1 cellular context compared by ENCODE assay signal in genomic region chr20:10466855-10467254, GRCh38.
A peak's percentile ranks its signal among the peaks of the same experiment; 100 is the strongest.
TF ChIP-seq lines count a peak whose summit lies in the region.

No MANE protein-coding gene starts in this region.

TF ChIP-seq in H1, 55 proteins besides CTCF, POLR2A, EP300 and RAD21:
- TF ChIP-seq CHD7 (IDR thresholded peaks at IDR 0.05; ENCODE audit: insufficient replicate concordance, low read length) (peak; percentile 78), NANOG (IDR thresholded peaks at IDR 0.05; ENCODE audit: insufficient read depth, low read depth, low read length, poor library complexity, severe bottlenecking) (peak; percentile 33), KDM4A (IDR thresholded peaks at IDR 0.05; ENCODE audit: low read depth, low read length, severe bottlenecking) (no peak), HDAC2 (IDR thresholded peaks at IDR 0.05; ENCODE audit: borderline replicate concordance in 1 of 2, low read depth in 2 of 2, low read length in 2 of 2) (no peak), YY1 (IDR thresholded peaks at IDR 0.05; ENCODE audit: low read depth, low read length) (no peak)
